8 cellular contexts compared by ENCODE assay signal in the genomic region with DNA sequence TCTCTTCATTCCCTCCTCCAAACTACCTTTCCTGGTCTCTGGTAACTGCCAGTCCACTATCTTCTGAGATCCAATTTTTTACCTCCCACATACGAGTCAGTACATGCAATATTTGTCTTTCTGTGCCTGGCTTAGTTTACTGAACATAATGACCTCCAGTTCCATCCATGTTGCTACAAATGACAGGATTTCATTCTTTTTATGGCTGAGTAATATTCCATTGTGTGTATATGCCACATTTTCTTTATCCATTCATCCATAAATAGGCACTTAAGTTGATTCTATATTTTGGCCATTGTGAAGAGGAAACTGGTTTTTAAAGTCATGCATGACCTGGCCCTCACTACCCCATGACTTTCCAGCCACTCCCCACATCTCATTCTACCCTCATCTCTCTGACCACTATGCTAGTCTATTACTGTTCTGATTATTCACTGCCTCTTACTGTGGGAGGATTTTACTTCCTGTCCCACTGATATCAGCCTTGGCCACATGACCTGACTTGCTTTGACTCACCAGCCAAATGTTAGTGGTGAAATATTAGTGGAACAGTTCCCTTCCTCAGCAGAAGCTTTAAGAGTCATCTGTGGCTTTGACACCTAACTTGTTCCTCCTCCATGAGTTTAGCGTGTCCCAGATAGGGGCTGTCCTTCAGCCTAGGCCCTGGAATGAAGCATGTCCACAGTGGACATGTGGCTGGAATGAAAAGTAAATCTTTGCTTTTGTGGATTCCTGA. TPM values are rescaled to one million over a fixed set of nuclear protein-coding genes. Genes with fewer than 3 reads are reported as not detected.
DNase-seq lines count a peak whose midpoint lies in the region; ATAC-seq and TF ChIP-seq lines count a peak whose summit lies in the region.

No MANE protein-coding gene starts in this region.

- no peak overlapping the region for H3K4me3 Mint-ChIP-seq in dendritic cell treated with granulocyte-macrophage colony-stimulating factor and Interleukin-4, amounts not matched to agents 40 ng/mL and 50 ng/mL, for 4 days
- no peak overlapping the region for H3K4me3 Mint-ChIP-seq in glutamatergic neuron (ENCODE audit: unreplicated experiment)

- ATAC-seq in GM21825 (IDR thresholded peaks at IDR 0.05; ENCODE audit: unreplicated experiment) = peak; percentile 77

- intact Hi-C loops in dendritic cell treated with granulocyte-macrophage colony-stimulating factor and Interleukin-4, amounts not matched to agents 40 ng/mL and 50 ng/mL, for 4 days (cut with micrococcal nuclease) = no loop called here

- no peak for TF ChIP-seq CTCF in glutamatergic neuron (IDR thresholded peaks at IDR 0.05; ENCODE audit: partially characterized antibody, unreplicated experiment)

- no peaks in the 10 kb centered on the region for H3K9me3 Mint-ChIP-seq in dendritic cell treated with granulocyte-macrophage colony-stimulating factor and Interleukin-4, amounts not matched to agents 40 ng/mL and 50 ng/mL, for 4 days
- H3K9me3 Mint-ChIP-seq in glutamatergic neuron (ENCODE audit: unreplicated experiment) = no peaks in the 10 kb centered on the region

- peaks cover 3% of the 10 kb centered on the region for H3K27me3 Mint-ChIP-seq in dendritic cell treated with granulocyte-macrophage colony-stimulating factor and Interleukin-4, amounts not matched to agents 40 ng/mL and 50 ng/mL, for 4 days
- H3K27me3 Mint-ChIP-seq in glutamatergic neuron (ENCODE audit: unreplicated experiment) = no peaks in the 10 kb centered on the region

- peak overlapping the region; percentile 73 for H3K27ac Mint-ChIP-seq in dendritic cell treated with granulocyte-macrophage colony-stimulating factor and Interleukin-4, amounts not matched to agents 40 ng/mL and 50 ng/mL, for 4 days
- H3K27ac Mint-ChIP-seq in glutamatergic neuron (ENCODE audit: unreplicated experiment) = no peak overlapping the region

- peaks cover 22% of the 10 kb centered on the region for H3K36me3 Mint-ChIP-seq in dendritic cell treated with granulocyte-macrophage colony-stimulating factor and Interleukin-4, amounts not matched to agents 40 ng/mL and 50 ng/mL, for 4 days (ENCODE audit: low read depth)
- H3K36me3 Mint-ChIP-seq in glutamatergic neuron (ENCODE audit: unreplicated experiment) = no peaks in the 10 kb centered on the region

- peaks cover 32% of the 10 kb centered on the region for H3K4me1 Mint-ChIP-seq in dendritic cell treated with granulocyte-macrophage colony-stimulating factor and Interleukin-4, amounts not matched to agents 40 ng/mL and 50 ng/mL, for 4 days (ENCODE audit: low read depth)
- H3K4me1 Mint-ChIP-seq in glutamatergic neuron (ENCODE audit: low read depth, unreplicated experiment) = no peaks in the 10 kb centered on the region

- peak; percentile 29 for DNase-seq in DMS79 treated with DMSO at 0.1 percent for 48 hours (lab: John Stamatoyannopoulos, UW)
- DNase-seq in DMS79 (lab: John Stamatoyannopoulos, UW) = no peak
- DNase-seq in M059J (ENCODE audit: low read depth) = peak; percentile 62
- peak; percentile 29 for DNase-seq in stimulated activated CD4-positive, alpha-beta T cell treated with anti-CD3 and anti-CD28 coated beads, Interleukin-4, amount 100 ng/mL, for 24 hours
- DNase-seq in glutamatergic neuron = no peak
- no peak for DNase-seq in NCI-H748 treated with DMSO at 0.1 percent for 48 hours (lab: John Stamatoyannopoulos, UW)

RNA-seq across cellular contexts. Expression of gene GOLGA5, which starts 52.2 kb away (rescaled TPM):
- total RNA-seq in M059J (2014; rRNA removed; shearing (Covaris generic)) = 36.6 and 36.7 TPM in 2 replicates
- 28.2 TPM for total RNA-seq in glutamatergic neuron (ENCODE audit: unreplicated experiment)

Comparison
In these comparisons a context has a peak if more than half of its experiments do, and no peak if none do; other contexts are left out.
1. DNase-seq: peak in DMS79 treated with DMSO at 0.1 percent for 48 hours (single experiment), M059J (single experiment) and stimulated activated CD4-positive, alpha-beta T cell treated with anti-CD3 and anti-CD28 coated beads, Interleukin-4, amount 100 ng/mL, for 24 hours (single experiment); none in DMS79 (single experiment), glutamatergic neuron (single experiment) and NCI-H748 treated with DMSO at 0.1 percent for 48 hours (single experiment).